ENCODE assay signal across 14 cellular contexts in the genomic region with DNA sequence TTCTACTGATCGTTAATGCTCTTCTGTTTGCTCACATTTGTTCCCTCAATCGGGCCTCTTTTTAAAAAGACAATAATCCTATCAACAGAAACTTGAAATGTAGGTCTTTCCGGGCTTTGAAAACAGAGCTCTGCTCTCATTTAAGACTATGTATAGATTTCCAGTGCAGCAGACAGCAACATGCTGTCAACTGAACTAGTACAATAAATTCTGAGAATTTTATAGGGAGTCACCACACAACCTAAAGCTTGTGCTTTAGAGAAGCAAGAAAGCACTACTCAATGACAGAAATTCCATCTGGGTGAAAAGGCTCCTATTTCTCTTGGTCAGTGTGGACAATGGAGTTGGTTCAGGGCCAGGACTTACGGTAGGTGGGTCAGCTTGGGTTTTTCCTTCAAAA.
DNase-seq lines count a peak whose midpoint lies in the region; ATAC-seq and TF ChIP-seq lines count a peak whose summit lies in the region.
"Had no signal": no experiment of that assay in that cellular context is flagged by ENCODE, and none has a peak within 500 bp of the region (broad histone marks: within the 10 kb centered on the region; RNA-seq: fewer than 3 reads in every experiment).

No MANE protein-coding gene starts in this region.

- H3K27ac Mint-ChIP-seq in activated CD8-positive, alpha-beta memory T cell treated with anti-CD3 and anti-CD28 coated beads, Interleukin-2, amount 10 ng/mL, durations not matched to agents 7 days and 5 days: no peak overlapping the region
- H3K27ac Mint-ChIP-seq: CD4-positive, CD25-positive, alpha-beta regulatory T cell had no signal

- no peak overlapping the region for H2BK5ac ChIP-seq in neuronal stem cell (ENCODE audit: low read length)

- no peak for TF ChIP-seq CTCF in hepatocyte (IDR thresholded peaks at IDR 0.05; ENCODE audit: poor library complexity)

- no peak overlapping the region for H3K18ac ChIP-seq in neuronal stem cell (ENCODE audit: low read length)

- no peaks in the 10 kb centered on the region for H3K36me3 Mint-ChIP-seq in activated CD8-positive, alpha-beta memory T cell treated with anti-CD3 and anti-CD28 coated beads, Interleukin-2, amount 10 ng/mL, durations not matched to agents 7 days and 5 days
- H3K36me3 Mint-ChIP-seq: CD4-positive, CD25-positive, alpha-beta regulatory T cell had no signal

- H3K4me2 ChIP-seq in hepatocyte (peak overlapping the region; percentile 55), neuronal stem cell (ENCODE audit: insufficient read depth, low read length, poor library complexity, severe bottlenecking) (no peak overlapping the region)
- H3K4me2 ChIP-seq: BLaER1 treated with 17β-estradiol and CSF1 and Interleukin-3, amounts not matched to agents 10 nM and 100 nM had no signal

- H3K14ac ChIP-seq in neuronal stem cell (ENCODE audit: low read length): no peak overlapping the region

- no peak overlapping the region for H3K23ac ChIP-seq in neuronal stem cell (ENCODE audit: low read depth, low read length, poor library complexity)

- H3K79me2 ChIP-seq in hepatocyte: no peaks in the 10 kb centered on the region

- H3K27me3 ChIP-seq in hepatocyte: no peaks in the 10 kb centered on the region
- no peaks in the 10 kb centered on the region for H3K27me3 ChIP-seq in neuronal stem cell (ENCODE audit: control insufficient read depth in 3 of 3, insufficient read depth in 3 of 3, low read depth in 1 of 3, low read length in 3 of 3)
- H3K27me3 ChIP-seq: BLaER1 treated with 17β-estradiol and CSF1 and Interleukin-3, amounts not matched to agents 10 nM and 100 nM had no signal

- H4K20me1 ChIP-seq in hepatocyte (ENCODE audit: insufficient read depth, poor library complexity, severe bottlenecking): no peaks in the 10 kb centered on the region
- H4K20me1 ChIP-seq: BLaER1 treated with 17β-estradiol and CSF1 and Interleukin-3, amounts not matched to agents 10 nM and 100 nM had no signal

- H4K8ac ChIP-seq in neuronal stem cell (ENCODE audit: low read depth, low read length): no peak overlapping the region

- H2BK120ac ChIP-seq in neuronal stem cell (ENCODE audit: low read depth, low read length): no peak overlapping the region

- H3K4me1 ChIP-seq in hepatocyte (ENCODE audit: insufficient read depth) (no peaks in the 10 kb centered on the region), neuronal stem cell (ENCODE audit: control insufficient read depth in 2 of 2, insufficient read depth in 1 of 2, low read depth in 1 of 2, low read length in 2 of 2) (no peaks in the 10 kb centered on the region)
- H3K4me1 ChIP-seq: BLaER1 treated with 17β-estradiol and CSF1 and Interleukin-3, amounts not matched to agents 10 nM and 100 nM had no signal

- no peak overlapping the region for H4K91ac ChIP-seq in neuronal stem cell (ENCODE audit: low read depth, low read length, poor library complexity)

- H2AFZ ChIP-seq in hepatocyte (peak overlapping the region; percentile 19), neuronal stem cell (ENCODE audit: low read length) (peak overlapping the region; percentile 15)

- H2BK12ac ChIP-seq in neuronal stem cell (ENCODE audit: low read length): no peak overlapping the region

- 32% methylated on average over 4 of the region's 4 CpGs for WGBS in hepatocyte (ENCODE audit: low lambda C conversion rate, missing lambda C conversion rate)
- WGBS in neuronal stem cell (ENCODE audit: extremely low coverage in 2 of 2, insufficient read length in 2 of 2, insufficient replicate concordance in 1 of 2), 2 donors: no CpG with 5 or more reads among the region's 4 CpGs

- no peak overlapping the region for H3K27ac ChIP-seq in hepatocyte
- no peak overlapping the region for H3K27ac ChIP-seq in neuronal stem cell (replicated peaks; ENCODE audit: low read length)
- H3K27ac ChIP-seq: BLaER1 treated with 17β-estradiol and CSF1 and Interleukin-3, amounts not matched to agents 10 nM and 100 nM had no signal

- no peak for ATAC-seq in activated CD8-positive, alpha-beta memory T cell treated with anti-CD3 and anti-CD28 coated beads, Interleukin-2, amount 10 ng/mL, durations not matched to agents 7 days and 5 days
- ATAC-seq in GM18505 (IDR thresholded peaks at IDR 0.05; ENCODE audit: unreplicated experiment): no peak

- H3K4me3 ChIP-seq in hepatocyte (no peak overlapping the region), neuronal stem cell (ENCODE audit: low read length in 2 of 2) (no peak overlapping the region)
- H3K4me3 ChIP-seq: BLaER1 treated with 17β-estradiol and CSF1 and Interleukin-3, amounts not matched to agents 10 nM and 100 nM had no signal

- no peak for TF ChIP-seq POLR2A in GM18505 (IDR thresholded peaks at IDR 0.05; ENCODE audit: borderline replicate concordance, extremely low read depth, insufficient read depth, insufficient read length)

- peak; percentile 2 for DNase-seq in NCI-H748 (lab: John Stamatoyannopoulos, UW; ENCODE audit: unreplicated experiment)
- no peak for DNase-seq in NCI-H748 treated with DMSO at 0.1 percent for 48 hours (lab: John Stamatoyannopoulos, UW)
- peak; percentile 4 for DNase-seq in OCI-M1 (lab: John Stamatoyannopoulos, UW)
- no peak for DNase-seq in hepatocyte (ENCODE audit: low spot score)
- DNase-seq in neuronal stem cell (ENCODE audit: low spot score): no peak
- no peak for DNase-seq in activated CD8-positive, alpha-beta memory T cell treated with anti-CD3 and anti-CD28 coated beads, Interleukin-2, amount 10 ng/mL, durations not matched to agents 7 days and 5 days
- DNase-seq in UCSD-AML1 (lab: John Stamatoyannopoulos, UW; ENCODE audit: unreplicated experiment): no peak
- DNase-seq: ACHN; CD4-positive, CD25-positive, alpha-beta regulatory T cell; DMS 273 treated with DMSO at 0.1 percent for 48 hours; DMS79 treated with DMSO at 0.1 percent for 48 hours; EL had no signal

- H3K9me2 ChIP-seq in hepatocyte (replicated peaks; ENCODE audit: insufficient read depth): no peaks in the 10 kb centered on the region

- no peak overlapping the region for H3K4me3 Mint-ChIP-seq in activated CD8-positive, alpha-beta memory T cell treated with anti-CD3 and anti-CD28 coated beads, Interleukin-2, amount 10 ng/mL, durations not matched to agents 7 days and 5 days
- H3K4me3 Mint-ChIP-seq: CD4-positive, CD25-positive, alpha-beta regulatory T cell had no signal

- H3K9ac ChIP-seq in neuronal stem cell (ENCODE audit: low read depth, low read length, poor library complexity): no peak overlapping the region
- H3K9ac ChIP-seq: BLaER1 treated with 17β-estradiol and CSF1 and Interleukin-3, amounts not matched to agents 10 nM and 100 nM had no signal

- no peak overlapping the region for H3K4ac ChIP-seq in neuronal stem cell (ENCODE audit: low read length)

- H3K36me3 ChIP-seq in hepatocyte (replicated peaks; ENCODE audit: insufficient read depth, low read depth) (no peaks in the 10 kb centered on the region), neuronal stem cell (replicated peaks in 1 of 2; ENCODE audit: control insufficient read depth in 2 of 2, insufficient read depth in 2 of 2, low read length in 2 of 2) (no peaks in the 10 kb centered on the region)
- H3K36me3 ChIP-seq: BLaER1 treated with 17β-estradiol and CSF1 and Interleukin-3, amounts not matched to agents 10 nM and 100 nM had no signal

- CTCF ChIA-PET in activated CD8-positive, alpha-beta memory T cell treated with anti-CD3 and anti-CD28 coated beads, Interleukin-2, amount 10 ng/mL, durations not matched to agents 7 days and 5 days (lab: Charles Lee): no interaction called here

- no peaks in the 10 kb centered on the region for H3K9me3 ChIP-seq in hepatocyte (ENCODE audit: low read depth)
- H3K9me3 ChIP-seq in neuronal stem cell (replicated peaks in 1 of 2; ENCODE audit: control insufficient read depth in 2 of 2, insufficient read depth in 1 of 2, low read depth in 1 of 2, low read length in 2 of 2): no peaks in the 10 kb centered on the region
- H3K9me3 ChIP-seq: BLaER1 treated with 17β-estradiol and CSF1 and Interleukin-3, amounts not matched to agents 10 nM and 100 nM had no signal

- H2AK5ac ChIP-seq in neuronal stem cell (ENCODE audit: low read depth, low read length): no peak overlapping the region

- H2BK15ac ChIP-seq in neuronal stem cell (ENCODE audit: low read length): no peak overlapping the region

- H3K4me1 Mint-ChIP-seq in activated CD8-positive, alpha-beta memory T cell treated with anti-CD3 and anti-CD28 coated beads, Interleukin-2, amount 10 ng/mL, durations not matched to agents 7 days and 5 days: no peaks in the 10 kb centered on the region
- H3K4me1 Mint-ChIP-seq: CD4-positive, CD25-positive, alpha-beta regulatory T cell had no signal

- H3K79me1 ChIP-seq in neuronal stem cell (ENCODE audit: low read depth, low read length): no peaks in the 10 kb centered on the region

- no peaks in the 10 kb centered on the region for H3K27me3 Mint-ChIP-seq in activated CD8-positive, alpha-beta memory T cell treated with anti-CD3 and anti-CD28 coated beads, Interleukin-2, amount 10 ng/mL, durations not matched to agents 7 days and 5 days
- H3K27me3 Mint-ChIP-seq: CD4-positive, CD25-positive, alpha-beta regulatory T cell had no signal

- peaks cover 5% of the 10 kb centered on the region for H3K9me3 Mint-ChIP-seq in activated CD8-positive, alpha-beta memory T cell treated with anti-CD3 and anti-CD28 coated beads, Interleukin-2, amount 10 ng/mL, durations not matched to agents 7 days and 5 days (ENCODE audit: low read depth)

Comparison
In these comparisons a context has a peak if more than half of its experiments do, and no peak if none do; other contexts are left out.
1. DNase-seq: peak in NCI-H748 (single experiment) and OCI-M1 (single experiment); none in NCI-H748 treated with DMSO at 0.1 percent for 48 hours (single experiment), hepatocyte (single experiment), neuronal stem cell (single experiment), activated CD8-positive, alpha-beta memory T cell treated with anti-CD3 and anti-CD28 coated beads, Interleukin-2, amount 10 ng/mL, durations not matched to agents 7 days and 5 days (single experiment) and UCSD-AML1 (single experiment).